Comparison of ENCODE assay signal across 34 cellular contexts in the genomic region with DNA sequence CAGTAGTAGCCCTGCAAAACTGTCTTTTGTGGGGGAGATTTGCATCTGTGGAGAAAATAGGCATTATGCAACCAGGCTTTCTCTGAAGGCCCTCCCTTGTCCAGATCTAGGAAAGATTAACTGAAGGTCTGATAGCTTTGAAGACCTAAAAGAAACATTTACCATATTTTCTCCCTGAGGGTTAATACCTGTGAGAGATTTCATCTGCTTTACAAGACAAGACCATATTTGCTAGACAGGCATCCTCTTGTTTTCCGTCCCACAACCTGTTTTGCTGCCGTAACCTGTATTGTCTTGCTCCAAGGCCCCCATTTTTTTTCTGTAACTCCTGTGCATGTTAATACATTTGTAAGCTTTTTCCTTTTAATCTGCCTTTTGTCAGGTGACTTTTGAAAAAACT.
"Had no signal": no experiment of that assay in that cellular context is flagged by ENCODE, and none has a peak within 500 bp of the region (broad histone marks: within the 10 kb centered on the region; RNA-seq: fewer than 3 reads in every experiment).

No MANE protein-coding gene starts in this region.

- H3K4me3 ChIP-seq: MG63 had no signal

- H3K9ac ChIP-seq: KMS-11 had no signal

- DNase-seq: Karpas-422, Kasumi-1, KG1, MG63, MM.1S, MV-4-11, NCI-H1048, NCI-H1092, NCI-H1092 treated with DMSO at 0.1 percent for 48 hours, NCI-H1105, NCI-H1105 treated with DMSO at 0.1 percent for 48 hours, NCI-H1417, NCI-H1417 treated with DMSO at 0.1 percent for 48 hours, NCI-H1436, NCI-H1436 treated with DMSO at 0.1 percent for 48 hours, NCI-H146, NCI-H1694, NCI-H1694 treated with DMSO at 0.1 percent for 48 hours, NCI-H187, NCI-H187 treated with DMSO at 0.1 percent for 48 hours, NCI-H1930, NCI-H2029 treated with DMSO at 0.1 percent for 48 hours, NCI-H2081, NCI-H2107, NCI-H2171, NCI-H2171 treated with DMSO at 0.1 percent for 48 hours, NCI-H2227 treated with DMSO at 0.1 percent for 48 hours, NCI-H226, NCI-H345, NCI-H446, NCI-H446 treated with DMSO at 0.1 percent for 48 hours, NCI-H510A, NCI-H510A treated with DMSO at 0.1 percent for 48 hours had no signal

- H3K27me3 ChIP-seq: MG63 had no signal

- H3K36me3 ChIP-seq: MG63 had no signal

- H3K9me3 ChIP-seq: MG63 had no signal

- H3K4me2 ChIP-seq: KMS-11 had no signal

- H3K27ac ChIP-seq: KMS-11 had no signal
